In genomic region chr16:53372942-53373871, GRCh38 we compare ENCODE assay signal across 8 cellular contexts.
DNase-seq lines count a peak whose midpoint lies in the region; ATAC-seq and TF ChIP-seq lines count a peak whose summit lies in the region.

No MANE protein-coding gene starts in this region.

- H3K27ac Mint-ChIP-seq in activated naive CD8-positive, alpha-beta T cell treated with anti-CD3 and anti-CD28 coated beads for 36 hours = peak overlapping the region; percentile 60
- H3K27ac Mint-ChIP-seq in memory B cell = no peak overlapping the region
- H3K27ac Mint-ChIP-seq in progenitor cell of endocrine pancreas = no peak overlapping the region

- peaks cover 21% of the 10 kb centered on the region for H3K4me1 Mint-ChIP-seq in activated naive CD8-positive, alpha-beta T cell treated with anti-CD3 and anti-CD28 coated beads for 36 hours
- peaks cover 2% of the 10 kb centered on the region for H3K4me1 Mint-ChIP-seq in memory B cell
- H3K4me1 Mint-ChIP-seq in progenitor cell of endocrine pancreas (ENCODE audit: low read depth) = no peaks in the 10 kb centered on the region

- no peak overlapping the region for H3K4me3 Mint-ChIP-seq in activated naive CD8-positive, alpha-beta T cell treated with anti-CD3 and anti-CD28 coated beads for 36 hours
- peak overlapping the region; percentile 67 for H3K4me3 Mint-ChIP-seq in memory B cell
- no peak overlapping the region for H3K4me3 Mint-ChIP-seq in progenitor cell of endocrine pancreas (ENCODE audit: low read depth)

- peaks cover 1% of the 10 kb centered on the region for H3K36me3 Mint-ChIP-seq in activated naive CD8-positive, alpha-beta T cell treated with anti-CD3 and anti-CD28 coated beads for 36 hours
- no peaks in the 10 kb centered on the region for H3K36me3 Mint-ChIP-seq in memory B cell
- H3K36me3 Mint-ChIP-seq in progenitor cell of endocrine pancreas (ENCODE audit: insufficient read depth) = no peaks in the 10 kb centered on the region

- no peaks in the 10 kb centered on the region for H3K27me3 Mint-ChIP-seq in activated naive CD8-positive, alpha-beta T cell treated with anti-CD3 and anti-CD28 coated beads for 36 hours
- H3K27me3 Mint-ChIP-seq in memory B cell = peaks cover 8% of the 10 kb centered on the region
- no peaks in the 10 kb centered on the region for H3K27me3 Mint-ChIP-seq in progenitor cell of endocrine pancreas

- H3K27me3 ChIP-seq in RWPE2 (ENCODE audit: insufficient read depth, poor library complexity, severe bottlenecking) (peaks cover 12% of the 10 kb centered on the region), HAP-1 (ENCODE audit: low read depth) (peaks cover 2% of the 10 kb centered on the region; the same call in 1 of the 2 replicates)

- H3K36me3 ChIP-seq in RWPE2 (ENCODE audit: low read depth) (no peaks in the 10 kb centered on the region), HAP-1 (replicated peaks) (no peaks in the 10 kb centered on the region)

- peak; percentile 67 for ATAC-seq in GM18873 (IDR thresholded peaks at IDR 0.05; ENCODE audit: low FRiP score, unreplicated experiment)
- peak; percentile 96 for ATAC-seq in RWPE2 (ENCODE audit: low read depth)
- ATAC-seq in memory B cell (ENCODE audit: low read depth) = peak; percentile 74

- H3K9me3 ChIP-seq in RWPE2 (ENCODE audit: severe bottlenecking) (no peaks in the 10 kb centered on the region), HAP-1 (no peaks in the 10 kb centered on the region)

- in situ Hi-C loops in HAP-1 (cut with MboI; ENCODE audit: low sequenced_read_pairs) = no loop called here

- no peak overlapping the region for H3K27ac ChIP-seq in RWPE2 (ENCODE audit: poor library complexity, severe bottlenecking)

- no peaks in the 10 kb centered on the region for H3K9me3 Mint-ChIP-seq in activated naive CD8-positive, alpha-beta T cell treated with anti-CD3 and anti-CD28 coated beads for 36 hours
- H3K9me3 Mint-ChIP-seq in memory B cell = no peaks in the 10 kb centered on the region
- H3K9me3 Mint-ChIP-seq in progenitor cell of endocrine pancreas (ENCODE audit: low read depth) = no peaks in the 10 kb centered on the region

- no peak for DNase-seq in RWPE2 (ENCODE audit: low spot score)
- peak; percentile 75 for DNase-seq in activated naive CD8-positive, alpha-beta T cell treated with anti-CD3 and anti-CD28 coated beads for 36 hours
- DNase-seq in memory B cell (ENCODE audit: low spot score in 2 of 2) = peak in 1 of 2 donors; percentile 46
- DNase-seq in stimulated activated naive CD4-positive, alpha-beta T cell (lab: John Stamatoyannopoulos, UW) = peak; percentile 72 to 87 (median 80)
- DNase-seq in progenitor cell of endocrine pancreas (ENCODE audit: low spot score, unreplicated experiment) = no peak
- no peak for DNase-seq in HAP-1 (ENCODE audit: low spot score in 2 of 2)
- DNase-seq in A172 (ENCODE audit: low spot score) = no peak

- H3K4me1 ChIP-seq in RWPE2 (ENCODE audit: insufficient read depth, poor library complexity, severe bottlenecking) (peaks cover 2% of the 10 kb centered on the region), HAP-1 (no peaks in the 10 kb centered on the region)

- no peak for TF ChIP-seq CTCF in RWPE2 (IDR thresholded peaks at IDR 0.05; ENCODE audit: poor library complexity, severe bottlenecking)
- TF ChIP-seq CTCF in progenitor cell of endocrine pancreas (IDR thresholded peaks at IDR 0.05; ENCODE audit: unreplicated experiment) = no peak

- H3K4me3 ChIP-seq in RWPE2 (ENCODE audit: severe bottlenecking) (peak overlapping the region; percentile 32), HAP-1 (no peak overlapping the region)

Comparison
In these comparisons a context has a peak if more than half of its experiments do, and no peak if none do; other contexts are left out.
1. DNase-seq: peak in activated naive CD8-positive, alpha-beta T cell treated with anti-CD3 and anti-CD28 coated beads for 36 hours (single experiment) and stimulated activated naive CD4-positive, alpha-beta T cell (6 of 6); none in RWPE2 (single experiment), progenitor cell of endocrine pancreas (single experiment), HAP-1 (0 of 2) and A172 (single experiment).
2. Peak in every context shown above with its lines, with median percentiles within 50 percentile points of each other: ATAC-seq.